19 cellular contexts compared by ENCODE assay signal in genomic region chr3:124234852-124235252, GRCh38.
DNase-seq lines count a peak whose midpoint lies in the region; ATAC-seq and TF ChIP-seq lines count a peak whose summit lies in the region.
"Had no signal": no experiment of that assay in that cellular context is flagged by ENCODE, and none has a peak within 500 bp of the region (broad histone marks: within the 10 kb centered on the region; RNA-seq: fewer than 3 reads in every experiment).

No MANE protein-coding gene starts in this region.

- TF ChIP-seq CTCF in body of pancreas (IDR thresholded peaks at IDR 0.05) (no peak), gastroesophageal sphincter (IDR thresholded peaks at IDR 0.05) (no peak)

- TF ChIP-seq EP300 in gastroesophageal sphincter (IDR thresholded peaks at IDR 0.05) = no peak

- H3K27me3 ChIP-seq in body of pancreas (no peaks in the 10 kb centered on the region), gastroesophageal sphincter (no peaks in the 10 kb centered on the region)

- intact Hi-C loops in body of pancreas (cut with DNase I) = no loop called here
- intact Hi-C loops in sciatic nerve (cut with DNase I) = no loop called here

- H3K4me1 ChIP-seq in body of pancreas = no peaks in the 10 kb centered on the region
- no peaks in the 10 kb centered on the region for H3K4me1 ChIP-seq in gastroesophageal sphincter

- TF ChIP-seq POLR2A in body of pancreas (IDR thresholded peaks at IDR 0.05) = no peak
- no peak for TF ChIP-seq POLR2A in gastroesophageal sphincter (IDR thresholded peaks at IDR 0.05)

- 91 to 92% methylated on average over 7 of the region's 7 CpGs for WGBS in body of pancreas, 2 donors
- 55% methylated on average over 1 of the region's 7 CpGs; no CpG with 5 or more reads in 1 of the 2 donors for WGBS in gastroesophageal sphincter (ENCODE audit: low coverage in 1 of 2), 2 donors

- H3K27ac ChIP-seq in body of pancreas (no peak overlapping the region), gastroesophageal sphincter (no peak overlapping the region)
- H3K27ac ChIP-seq: RWPE1 had no signal

- H3K9me3 ChIP-seq in body of pancreas (no peaks in the 10 kb centered on the region), gastroesophageal sphincter (no peaks in the 10 kb centered on the region)

- ATAC-seq in body of pancreas (peak; percentile 45), gastroesophageal sphincter (peak; percentile 57), left lobe of liver (peak; percentile 57), sciatic nerve (no peak), HG03097 (IDR thresholded peaks at IDR 0.05; ENCODE audit: low FRiP score, unreplicated experiment) (no peak)
- ATAC-seq: GM23338, HCT116, K562, PC-3 had no signal

- no peaks in the 10 kb centered on the region for H3K36me3 ChIP-seq in body of pancreas (replicated peaks in 1 of 2; ENCODE audit: insufficient read depth in 1 of 2, low read depth in 2 of 2)
- H3K36me3 ChIP-seq in gastroesophageal sphincter = peaks cover 0 to 3% of the 10 kb centered on the region in 2 donors

- H3K4me3 ChIP-seq in body of pancreas = no peak overlapping the region
- no peak overlapping the region for H3K4me3 ChIP-seq in gastroesophageal sphincter
- H3K4me3 ChIP-seq: GM23338, K562 had no signal

- DNase-seq in body of pancreas (peak in 3 of 4 donors; percentile 7 to 17 (median 13)), left lobe of liver (ENCODE audit: low spot score) (no peak), sciatic nerve (ENCODE audit: low spot score) (peak; percentile 58), NCI-H510A (lab: John Stamatoyannopoulos, UW) (no peak), NCI-H2107 (lab: John Stamatoyannopoulos, UW) (no peak), NCI-H526 treated with DMSO at 0.1 percent for 48 hours (lab: John Stamatoyannopoulos, UW) (no peak)
- DNase-seq: C1 segment of cervical spinal cord, GF-D8, NCI-H1417 treated with DMSO at 0.1 percent for 48 hours, NCI-H1930, NCI-H2171, NCI-H82, PC-3 had no signal

Comparison
In these comparisons a context has a peak if more than half of its experiments do, and no peak if none do; other contexts are left out.
1. ATAC-seq: peak in body of pancreas (single experiment), gastroesophageal sphincter (single experiment) and left lobe of liver (single experiment); none in sciatic nerve (single experiment) and HG03097 (single experiment).
2. DNase-seq: peak in body of pancreas (3 of 4) and sciatic nerve (single experiment); none in left lobe of liver (single experiment), NCI-H510A (single experiment), NCI-H2107 (single experiment) and NCI-H526 treated with DMSO at 0.1 percent for 48 hours (single experiment).